Comparison of ENCODE assay signal across 10 cellular contexts in genomic region chr3:66164155-66164554, GRCh38.
"Had no signal": no experiment of that assay in that cellular context is flagged by ENCODE, and none has a peak within 500 bp of the region (broad histone marks: within the 10 kb centered on the region; RNA-seq: fewer than 3 reads in every experiment).

No MANE protein-coding gene starts in this region.

- H3K9me3 ChIP-seq: HAP-1 had no signal

- H3K4me3 Mint-ChIP-seq: GM23338, H9, HFFc6 had no signal

- H3K9ac ChIP-seq: GM23248 had no signal

- H3K4me3 ChIP-seq: GM23248, GM23338, HAP-1 had no signal

- FAIRE-seq: H54 had no signal

- H3K27ac Mint-ChIP-seq: GM23338, H9, HFFc6 had no signal

- DNase-seq: GM23248, GOT3, H7, H9, HCEC 1CT, HFFc6 had no signal

- H3K4me1 Mint-ChIP-seq: GM23338, H9 had no signal

- H3K27ac ChIP-seq: GM23248 had no signal

- H3K36me3 ChIP-seq: HAP-1 had no signal

- H3K4me1 ChIP-seq: HAP-1 had no signal

- ATAC-seq: GM23338, HCT116 had no signal

- H3K9me3 Mint-ChIP-seq: GM23338, H9, HFFc6 had no signal

- H2AFZ ChIP-seq: GM23248, GM23338 had no signal

- H3K4me2 ChIP-seq: GM23338 had no signal
